ENCODE assay signal across 15 cellular contexts in the genomic region with DNA sequence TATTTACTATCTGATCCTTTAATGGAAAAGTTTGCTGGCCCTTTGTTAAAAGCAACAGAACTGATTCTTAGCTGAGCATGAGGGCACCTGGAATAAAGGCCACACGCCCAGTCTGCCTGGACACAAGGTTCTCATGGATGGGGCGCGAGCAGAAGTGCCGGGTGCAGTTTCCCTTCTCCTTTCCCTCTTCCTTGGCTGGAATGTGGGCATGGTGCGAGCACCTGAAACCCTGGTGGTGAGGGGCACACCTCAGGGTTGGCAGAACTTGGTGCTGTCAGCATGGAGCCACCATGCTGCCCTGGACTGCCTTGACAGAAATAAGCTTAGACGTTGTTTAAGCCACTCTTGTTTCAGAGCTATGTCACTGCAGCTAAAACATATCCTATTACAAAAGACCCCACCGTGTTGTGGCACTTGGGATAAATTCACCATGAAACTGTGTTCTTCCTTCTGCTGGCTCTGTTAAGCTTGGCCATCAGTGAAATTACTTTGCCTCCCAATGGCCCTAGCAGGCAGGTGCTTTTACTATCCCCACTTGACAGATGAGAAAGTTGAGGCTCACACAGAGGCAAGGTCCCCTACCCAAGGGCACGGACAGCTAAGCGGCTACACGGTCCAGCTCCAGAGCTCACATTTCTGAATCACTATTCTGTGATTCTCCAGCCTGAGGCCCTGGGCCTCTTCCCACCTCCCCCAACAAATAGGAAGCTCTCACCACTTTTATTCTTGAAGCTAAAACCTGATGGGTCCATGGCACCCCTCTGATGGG.
DNase-seq lines count a peak whose midpoint lies in the region; ATAC-seq lines count a peak whose summit lies in the region.
"Had no signal": no experiment of that assay in that cellular context is flagged by ENCODE, and none has a peak within 500 bp of the region (broad histone marks: within the 10 kb centered on the region; RNA-seq: fewer than 3 reads in every experiment).

No MANE protein-coding gene starts in this region.

- H3K9me3 ChIP-seq in CD8-positive, alpha-beta memory T cell (ENCODE audit: low read length) = no peaks in the 10 kb centered on the region
- H3K9me3 ChIP-seq: psoas muscle, vagina had no signal

- no peak overlapping the region for H3K27ac ChIP-seq in CD8-positive, alpha-beta memory T cell (ENCODE audit: low read depth, low read length)
- H3K27ac ChIP-seq: PC-9, psoas muscle, vagina had no signal

- H3K27me3 ChIP-seq in CD8-positive, alpha-beta memory T cell (ENCODE audit: insufficient read depth, low read length, poor library complexity, severe bottlenecking) = no peaks in the 10 kb centered on the region
- H3K27me3 ChIP-seq: vagina had no signal

- POLR2A ChIA-PET in CD8-positive, alpha-beta memory T cell (lab: Charles Lee) = interaction anchor here (1.0 kb wide), 1 partner anchor 27 kb away, joined by 3 read pairs; no protein-coding TSS in a partner anchor
- POLR2A ChIA-PET in activated CD4-positive, alpha-beta memory T cell treated with anti-CD3 and anti-CD28 coated beads, Interleukin-2, amount 10 ng/mL, durations not matched to agents 7 days and 5 days (lab: Charles Lee) = interaction anchor here (0.9 to 1.6 kb wide), 2 partner anchors 78 to 115 kb away, joined by 3 to 4 read pairs; no protein-coding TSS in a partner anchor

- H3K36me3 ChIP-seq in CD8-positive, alpha-beta memory T cell (ENCODE audit: insufficient read depth, low read length) = no peaks in the 10 kb centered on the region
- H3K36me3 ChIP-seq: vagina had no signal

- H3K27me3 Mint-ChIP-seq in CD8-positive, alpha-beta memory T cell = peaks cover 0 to 2% of the 10 kb centered on the region in 2 donors
- no peaks in the 10 kb centered on the region for H3K27me3 Mint-ChIP-seq in activated CD4-positive, alpha-beta memory T cell treated with anti-CD3 and anti-CD28 coated beads, Interleukin-2, amount 10 ng/mL, durations not matched to agents 7 days and 5 days
- H3K27me3 Mint-ChIP-seq in memory B cell = no peaks in the 10 kb centered on the region

- H3K36me3 Mint-ChIP-seq in CD8-positive, alpha-beta memory T cell = peaks cover 4 to 66% (median 6%) of the 10 kb centered on the region in 3 donors
- H3K36me3 Mint-ChIP-seq in activated CD4-positive, alpha-beta memory T cell treated with anti-CD3 and anti-CD28 coated beads, Interleukin-2, amount 10 ng/mL, durations not matched to agents 7 days and 5 days (ENCODE audit: low read depth) = peaks cover 78% of the 10 kb centered on the region
- H3K36me3 Mint-ChIP-seq in memory B cell = peaks cover 14% of the 10 kb centered on the region

- peak in 1 of 5 donors; percentile 22 for DNase-seq in CD8-positive, alpha-beta memory T cell
- DNase-seq in activated CD4-positive, alpha-beta memory T cell treated with anti-CD3 and anti-CD28 coated beads, Interleukin-2, amount 10 ng/mL, durations not matched to agents 7 days and 5 days = no peak
- no peak for DNase-seq in memory B cell (ENCODE audit: low spot score in 2 of 2)
- DNase-seq in germinal center (ENCODE audit: low spot score) = no peak
- DNase-seq in hippocampal formation (lab: John Stamatoyannopoulos, UW) = no peak
- no peak for DNase-seq in HuH-7.5 (ENCODE audit: low spot score)
- DNase-seq: activated CD4-positive, CD25-positive, alpha-beta regulatory T cell; DMS79 treated with DMSO at 0.1 percent for 48 hours; effector memory CD4-positive, alpha-beta T cell; NCI-H1048; PC-9; psoas muscle had no signal

- ATAC-seq in GM21717 (IDR thresholded peaks at IDR 0.05; ENCODE audit: unreplicated experiment) (peak; percentile 12), memory B cell (ENCODE audit: low read depth) (peak; percentile 9), GM18858 (IDR thresholded peaks at IDR 0.05; ENCODE audit: unreplicated experiment) (no peak)
- ATAC-seq: psoas muscle had no signal

- peak overlapping the region in 2 of 7 donors; percentile 1 to 13 for H3K4me3 Mint-ChIP-seq in CD8-positive, alpha-beta memory T cell
- no peak overlapping the region for H3K4me3 Mint-ChIP-seq in activated CD4-positive, alpha-beta memory T cell treated with anti-CD3 and anti-CD28 coated beads, Interleukin-2, amount 10 ng/mL, durations not matched to agents 7 days and 5 days
- peak overlapping the region; percentile 73 for H3K4me3 Mint-ChIP-seq in memory B cell

- CTCF ChIA-PET in CD8-positive, alpha-beta memory T cell (lab: Charles Lee) = interaction anchor here (0.6 to 0.8 kb wide), 2 partner anchors 18 to 54 kb away, joined by 3 read pairs; no protein-coding TSS in a partner anchor
- CTCF ChIA-PET in activated CD4-positive, alpha-beta memory T cell treated with anti-CD3 and anti-CD28 coated beads, Interleukin-2, amount 10 ng/mL, durations not matched to agents 7 days and 5 days (lab: Charles Lee) = interaction anchor here (1.4 kb wide), 1 partner anchor 27 kb away, joined by 3 read pairs; no protein-coding TSS in a partner anchor

- H3K4me1 ChIP-seq in CD8-positive, alpha-beta memory T cell (ENCODE audit: insufficient read depth, low read length) = peaks cover 30% of the 10 kb centered on the region
- H3K4me1 ChIP-seq: psoas muscle had no signal

- no peak overlapping the region for H3K4me3 ChIP-seq in CD8-positive, alpha-beta memory T cell (ENCODE audit: low read length)
- H3K4me3 ChIP-seq: PC-9, psoas muscle, vagina had no signal

- H3K27ac Mint-ChIP-seq in CD8-positive, alpha-beta memory T cell = peak overlapping the region in 5 of 8 donors; percentile 45 to 68 (median 60)
- H3K27ac Mint-ChIP-seq in activated CD4-positive, alpha-beta memory T cell treated with anti-CD3 and anti-CD28 coated beads, Interleukin-2, amount 10 ng/mL, durations not matched to agents 7 days and 5 days = peak overlapping the region; percentile 10
- H3K27ac Mint-ChIP-seq in memory B cell = peak overlapping the region; percentile 72

- no peaks in the 10 kb centered on the region for H3K9me3 Mint-ChIP-seq in CD8-positive, alpha-beta memory T cell
- peaks cover 2% of the 10 kb centered on the region for H3K9me3 Mint-ChIP-seq in activated CD4-positive, alpha-beta memory T cell treated with anti-CD3 and anti-CD28 coated beads, Interleukin-2, amount 10 ng/mL, durations not matched to agents 7 days and 5 days
- no peaks in the 10 kb centered on the region for H3K9me3 Mint-ChIP-seq in memory B cell

- H3K4me1 Mint-ChIP-seq in CD8-positive, alpha-beta memory T cell = peaks cover 87 to 93% (median 88%) of the 10 kb centered on the region in 3 donors
- H3K4me1 Mint-ChIP-seq in activated CD4-positive, alpha-beta memory T cell treated with anti-CD3 and anti-CD28 coated beads, Interleukin-2, amount 10 ng/mL, durations not matched to agents 7 days and 5 days = peaks cover 71% of the 10 kb centered on the region
- peaks cover 60% of the 10 kb centered on the region for H3K4me1 Mint-ChIP-seq in memory B cell

Comparison
In these comparisons a context has a peak if more than half of its experiments do, and no peak if none do; other contexts are left out.
1. H3K27ac Mint-ChIP-seq: peak in every context shown above with its lines; median percentile 72 in memory B cell; 60 in CD8-positive, alpha-beta memory T cell; 10 in activated CD4-positive, alpha-beta memory T cell treated with anti-CD3 and anti-CD28 coated beads, Interleukin-2, amount 10 ng/mL, durations not matched to agents 7 days and 5 days.